Comparison of ENCODE assay signal across 9 cellular contexts in genomic region chr22:37316875-37317371, GRCh38. TPM values are rescaled to one million over a fixed set of nuclear protein-coding genes. Genes with fewer than 3 reads are reported as not detected.
DNase-seq lines count a peak whose midpoint lies in the region; ATAC-seq and TF ChIP-seq lines count a peak whose summit lies in the region.
"Had no signal": no experiment of that assay in that cellular context is flagged by ENCODE, and none has a peak within 500 bp of the region (broad histone marks: within the 10 kb centered on the region; RNA-seq: fewer than 3 reads in every experiment).

No MANE protein-coding gene starts in this region.

- no peaks in the 10 kb centered on the region for H4K20me1 ChIP-seq in OCI-LY3 (ENCODE audit: insufficient read depth, low read length)

- no peaks in the 10 kb centered on the region for H3K27me3 ChIP-seq in CD4-positive, alpha-beta T cell (ENCODE audit: control insufficient read depth, insufficient read depth, low read length)
- H3K27me3 ChIP-seq in OCI-LY3 (ENCODE audit: low read depth, low read length): peaks cover 18% of the 10 kb centered on the region
- no peaks in the 10 kb centered on the region for H3K27me3 ChIP-seq in naive thymus-derived CD4-positive, alpha-beta T cell (ENCODE audit: control insufficient read depth in 2 of 2, insufficient read depth in 2 of 2, low read length in 2 of 2)

- H3K4me1 ChIP-seq in HEK293 (ENCODE audit: control insufficient read depth, insufficient read depth, low read length) (no peaks in the 10 kb centered on the region), OCI-LY3 (ENCODE audit: low read length) (peaks cover 12% of the 10 kb centered on the region)
- peaks cover 21 to 31% of the 10 kb centered on the region in 2 donors for H3K4me1 ChIP-seq in naive thymus-derived CD4-positive, alpha-beta T cell (ENCODE audit: control insufficient read depth in 2 of 2, insufficient read depth in 2 of 2, low read length in 2 of 2)

- peak; percentile 92 for TF ChIP-seq CTCF in CD4-positive, alpha-beta T cell (IDR thresholded peaks at IDR 0.05)
- peak; percentile 95 for TF ChIP-seq CTCF in HEK293 (tag by site-specific recombination; IDR thresholded peaks at IDR 0.05)
- TF ChIP-seq CTCF in OCI-LY3 (IDR thresholded peaks at IDR 0.05; ENCODE audit: low read depth, low read length): peak; percentile 91

- peaks cover 39% of the 10 kb centered on the region for H3K4me1 Mint-ChIP-seq in CD4-positive, alpha-beta T cell (ENCODE audit: low read depth)
- H3K4me1 Mint-ChIP-seq in naive thymus-derived CD4-positive, alpha-beta T cell: peaks cover 22 to 47% (median 42%) of the 10 kb centered on the region in 7 donors

- no peak overlapping the region for H2AFZ ChIP-seq in OCI-LY3 (ENCODE audit: low read depth, low read length)

- no peak overlapping the region for H3K4me2 ChIP-seq in OCI-LY3 (ENCODE audit: low read length)

- peak; percentile 45 to 75 (median 61) for DNase-seq in CD4-positive, alpha-beta T cell
- DNase-seq in activated T-cell treated with anti-CD3 and anti-CD28 coated beads for 24 hours (ENCODE audit: low read depth): peak; percentile 64
- peak; percentile 37 to 75 (median 66) for DNase-seq in naive thymus-derived CD4-positive, alpha-beta T cell
- peak; percentile 46 to 63 for DNase-seq in stimulated activated CD8-positive, alpha-beta memory T cell treated with anti-CD3 and anti-CD28 coated beads, Interleukin-7, amount 100 ng/mL, for 48 hours (ENCODE audit: extremely low read depth in 1 of 2, low read depth in 1 of 2)

- intact Hi-C loops in CD4-positive, alpha-beta T cell (cut with DNase I, micrococcal nuclease): loop anchor here (1.0 to 2.0 kb wide), 5 partner anchors 50 to 250 kb away; no protein-coding TSS in a partner anchor
- intact Hi-C loops in naive thymus-derived CD4-positive, alpha-beta T cell (cut with micrococcal nuclease): loop anchor here (1.0 kb wide), 4 partner anchors 112 to 250 kb away; no protein-coding TSS in a partner anchor

- H3K36me3 ChIP-seq in HEK293 (ENCODE audit: control insufficient read depth in 2 of 2, insufficient read depth in 1 of 2, low read length in 2 of 2): no peaks in the 10 kb centered on the region
- peaks cover 8% of the 10 kb centered on the region for H3K36me3 ChIP-seq in OCI-LY3 (replicated peaks; ENCODE audit: low read depth, low read length)
- H3K36me3 ChIP-seq in naive thymus-derived CD4-positive, alpha-beta T cell (ENCODE audit: control insufficient read depth in 2 of 3, insufficient read depth in 3 of 3, low read length in 3 of 3): peaks cover 0 to 27% (median 0%) of the 10 kb centered on the region in 3 experiments

- POLR2A ChIA-PET in CD4-positive, alpha-beta T cell (lab: Charles Lee): interaction anchor here (0.7 to 5.9 kb wide), 3 partner anchors 32 to 75 kb away, joined by 4 to 35 read pairs (median 12); partner anchors contain the start of gene CYTH4
- POLR2A ChIA-PET in HEK293 (lab: Yijun Ruan, JAX): interaction anchor here (0.7 to 1.2 kb wide), 2 partner anchors 31 to 140 kb away, joined by 3 to 4 read pairs; no protein-coding TSS in a partner anchor
- POLR2A ChIA-PET in naive thymus-derived CD4-positive, alpha-beta T cell (lab: Charles Lee): interaction anchor here (0.7 to 8.9 kb wide), 8 partner anchors 16 to 142 kb away, joined by 3 to 70 read pairs (median 4); partner anchors contain the start of genes CYTH4 and RAC2

- no peaks in the 10 kb centered on the region for H3K9me3 Mint-ChIP-seq in CD4-positive, alpha-beta T cell
- H3K9me3 Mint-ChIP-seq in naive thymus-derived CD4-positive, alpha-beta T cell: no peaks in the 10 kb centered on the region
- H3K9me3 Mint-ChIP-seq: IgD-negative memory B cell had no signal

- H3K79me2 ChIP-seq in OCI-LY3 (ENCODE audit: low read length): no peaks in the 10 kb centered on the region

- H3K4me3 Mint-ChIP-seq in CD4-positive, alpha-beta T cell: no peak overlapping the region
- no peak overlapping the region for H3K4me3 Mint-ChIP-seq in naive thymus-derived CD4-positive, alpha-beta T cell

- no peaks in the 10 kb centered on the region for H3K9me3 ChIP-seq in CD4-positive, alpha-beta T cell (ENCODE audit: control insufficient read depth, low read length)
- H3K9me3 ChIP-seq in HEK293 (ENCODE audit: control insufficient read depth, insufficient read depth, low read depth, low read length) (no peaks in the 10 kb centered on the region), OCI-LY3 (ENCODE audit: insufficient read depth, low read length) (no peaks in the 10 kb centered on the region)
- no peaks in the 10 kb centered on the region for H3K9me3 ChIP-seq in naive thymus-derived CD4-positive, alpha-beta T cell (ENCODE audit: control insufficient read depth in 2 of 3, low read length in 3 of 3)

- no peaks in the 10 kb centered on the region for H3K27me3 Mint-ChIP-seq in CD4-positive, alpha-beta T cell
- H3K27me3 Mint-ChIP-seq in naive thymus-derived CD4-positive, alpha-beta T cell: peaks cover 0 to 14% (median 0%) of the 10 kb centered on the region in 5 donors
- H3K27me3 Mint-ChIP-seq: IgD-negative memory B cell had no signal

- no peak overlapping the region for H3K4me3 ChIP-seq in HEK293 (ENCODE audit: low read depth, low read length)
- H3K4me3 ChIP-seq in OCI-LY3 (ENCODE audit: low read length): no peak overlapping the region
- H3K4me3 ChIP-seq in naive thymus-derived CD4-positive, alpha-beta T cell (ENCODE audit: low read length): no peak overlapping the region

- ATAC-seq in CD4-positive, alpha-beta T cell (ENCODE audit: poor library complexity): peak; percentile 82
- peak; percentile 77 for ATAC-seq in esophagus mucosa
- ATAC-seq in naive thymus-derived CD4-positive, alpha-beta T cell: peak; percentile 84
- no peak for ATAC-seq in HG02840 (IDR thresholded peaks at IDR 0.05; ENCODE audit: low FRiP score, unreplicated experiment)

- H3K9ac ChIP-seq in OCI-LY3 (ENCODE audit: low read length): no peak overlapping the region

- no peak overlapping the region for H3K27ac ChIP-seq in CD4-positive, alpha-beta T cell (ENCODE audit: low read depth, low read length)
- H3K27ac ChIP-seq in HEK293 (ENCODE audit: extremely low read depth, low read depth, low read length) (no peak overlapping the region), OCI-LY3 (ENCODE audit: low read length) (no peak overlapping the region)
- no peak overlapping the region for H3K27ac ChIP-seq in naive thymus-derived CD4-positive, alpha-beta T cell (ENCODE audit: low read depth, low read length)

- H3K27ac Mint-ChIP-seq in CD4-positive, alpha-beta T cell: peak overlapping the region; percentile 33
- H3K27ac Mint-ChIP-seq in naive thymus-derived CD4-positive, alpha-beta T cell: peak overlapping the region in 6 of 9 donors; percentile 17 to 77 (median 51)

- CTCF ChIA-PET in CD4-positive, alpha-beta T cell (lab: Charles Lee): interaction anchor here (0.9 to 2.4 kb wide), 11 partner anchors 11 to 250 kb away, joined by 3 to 9 read pairs (median 4); partner anchors contain the start of gene RAC2
- CTCF ChIA-PET in HEK293 (lab: Yijun Ruan, JAX): interaction anchor here (0.6 to 7.0 kb wide), 46 partner anchors 13 to 275 kb away, joined by 3 to 273 read pairs (median 4); partner anchors contain the start of genes CYTH4 and MFNG
- CTCF ChIA-PET in naive thymus-derived CD4-positive, alpha-beta T cell (lab: Charles Lee): interaction anchor here (0.6 to 3.7 kb wide), 19 partner anchors 15 to 495 kb away, joined by 3 to 33 read pairs (median 4); no protein-coding TSS in a partner anchor

- H3K36me3 Mint-ChIP-seq in CD4-positive, alpha-beta T cell (ENCODE audit: low read depth): peaks cover 25% of the 10 kb centered on the region
- peaks cover 0 to 19% (median 0%) of the 10 kb centered on the region in 5 donors for H3K36me3 Mint-ChIP-seq in naive thymus-derived CD4-positive, alpha-beta T cell
- H3K36me3 Mint-ChIP-seq: IgD-negative memory B cell had no signal

TF ChIP-seq in HEK293, 187 proteins besides CTCF, POLR2A, EP300 and RAD21 (continues in another document):
- TF ChIP-seq YY1 (tag by site-specific recombination; IDR thresholded peaks at IDR 0.05) (peak; percentile 33; the same call in 1 of the 2 replicates), SETDB1 (IDR thresholded peaks at IDR 0.05; ENCODE audit: insufficient read length, low read length) (no peak), ZNF23 (tag by site-specific recombination; IDR thresholded peaks at IDR 0.05; ENCODE audit: borderline replicate concordance) (no peak), ZNF394 (tag by site-specific recombination; IDR thresholded peaks at IDR 0.05; ENCODE audit: borderline replicate concordance) (peak; percentile 34; the same call in 1 of the 2 replicates), ZNF560 (tag by site-specific recombination; IDR thresholded peaks at IDR 0.05; ENCODE audit: borderline replicate concordance) (no peak), REST (tag by site-specific recombination; IDR thresholded peaks at IDR 0.05) (peak; percentile 69), ZXDB (tag by site-specific recombination; IDR thresholded peaks at IDR 0.05) (no peak), ZNF785 (tag by site-specific recombination; IDR thresholded peaks at IDR 0.05) (no peak), ZNF426 (tag by site-specific recombination; IDR thresholded peaks at IDR 0.05) (no peak)

RNA-seq across cellular contexts. Expression of gene CYTH4, which starts 34.6 kb away (rescaled TPM):
- total RNA-seq in CD4-positive, alpha-beta T cell: 100 to 1,000 TPM; 134 to 138 TPM
- total RNA-seq in esophagus mucosa: 1.6 TPM
- total RNA-seq in naive thymus-derived CD4-positive, alpha-beta T cell: 100 to 1,000 TPM; 123 to 227 (median 214) TPM
- polyA plus RNA-seq in naive thymus-derived CD4-positive, alpha-beta T cell: 10 to 100 TPM; 49.5 to 71.1 TPM

Comparison
In these comparisons a context has a peak if more than half of its experiments do, and no peak if none do; other contexts are left out.
1. RNA of gene CYTH4, which starts 34.6 kb away (total RNA-seq): 123 to 227 TPM in naive thymus-derived CD4-positive, alpha-beta T cell and 134 to 138 TPM in CD4-positive, alpha-beta T cell; 1.6 TPM in esophagus mucosa (single experiment); every median in the first group is over 10 times any median in the second.
2. Peak in every context shown above with its lines, with median percentiles within 50 percentile points of each other: DNase-seq and CTCF ChIP-seq.